Comparison of ENCODE assay signal across 22 cellular contexts in genomic region chrX:29530520-29530919, GRCh38.
DNase-seq lines count a peak whose midpoint lies in the region; ATAC-seq, FAIRE-seq and TF ChIP-seq lines count a peak whose summit lies in the region.
"Had no signal": no experiment of that assay in that cellular context is flagged by ENCODE, and none has a peak within 500 bp of the region (broad histone marks: within the 10 kb centered on the region; RNA-seq: fewer than 3 reads in every experiment).

No MANE protein-coding gene starts in this region.

- H3K9me3 ChIP-seq in A549: no peaks in the 10 kb centered on the region
- H3K9me3 ChIP-seq: left lung, thoracic aorta had no signal

- 0 out of 3 replicates have a peak overlapping the region, but pooled peaks have one; percentile 5 for H3K4me2 ChIP-seq in A549

- ATAC-seq in A549 (no peak; a peak in 1 of 6 replicates), sciatic nerve (no peak)
- ATAC-seq in activated naive CD4-positive, alpha-beta T cell treated with anti-CD3 and anti-CD28 coated beads, Interleukin-2, amount 50 U/mL, for 72 hours: no peak
- ATAC-seq: left lung; stimulated activated effector memory CD8-positive, alpha-beta T cell treated with anti-CD3 and anti-CD28 coated beads, Interleukin-12 subunit alpha, Interleukin-12 subunit beta, amount 100 ng/mL, for 72 hours had no signal

- FAIRE-seq in A549 (lab: Jason Lieb, UNC): no peak
- FAIRE-seq in GM12891 (lab: Jason Lieb, UNC): peak; percentile 81
- FAIRE-seq: A204.1 had no signal

- no peak for TF ChIP-seq CTCF in A549 (IDR thresholded peaks at IDR 0.05)
- no peak for TF ChIP-seq CTCF in fibroblast of the aortic adventitia (IDR thresholded peaks at IDR 0.05; ENCODE audit: insufficient read depth, low read length)

- intact Hi-C loops in sciatic nerve (cut with DNase I): no loop called here

- CTCF ChIA-PET in A549 (lab: Yijun Ruan, JAX): no interaction called here

- WGBS in A549 (ENCODE audit: missing lambda C conversion rate): 75% methylated on average over 3 of the region's 3 CpGs

- no peak for TF ChIP-seq RAD21 in A549 (conservative IDR thresholded peaks at IDR 0.05 in 1 of 2, IDR thresholded peaks at IDR 0.05 in 1 of 2)

- H3K27ac Mint-ChIP-seq in activated naive CD4-positive, alpha-beta T cell treated with anti-CD3 and anti-CD28 coated beads, Interleukin-2, amount 50 U/mL, for 72 hours: no peak overlapping the region
- H3K27ac Mint-ChIP-seq: CD8-positive, alpha-beta memory T cell; H9; stimulated activated effector memory CD8-positive, alpha-beta T cell treated with anti-CD3 and anti-CD28 coated beads, Interleukin-12 subunit alpha, Interleukin-12 subunit beta, amount 100 ng/mL, for 72 hours had no signal

- TF ChIP-seq POLR2A in A549 (IDR thresholded peaks at IDR 0.05; ENCODE audit: low read length): no peak
- no peak for TF ChIP-seq POLR2A in GM12891 (IDR thresholded peaks at IDR 0.05; ENCODE audit: low read depth, low read length)

- no peak for TF ChIP-seq EP300 in A549 (IDR thresholded peaks at IDR 0.05)

- H3K36me3 Mint-ChIP-seq in activated naive CD4-positive, alpha-beta T cell treated with anti-CD3 and anti-CD28 coated beads, Interleukin-2, amount 50 U/mL, for 72 hours: no peaks in the 10 kb centered on the region
- H3K36me3 Mint-ChIP-seq: CD8-positive, alpha-beta memory T cell; stimulated activated effector memory CD8-positive, alpha-beta T cell treated with anti-CD3 and anti-CD28 coated beads, Interleukin-12 subunit alpha, Interleukin-12 subunit beta, amount 100 ng/mL, for 72 hours had no signal

- H3K27ac ChIP-seq in A549: peak overlapping the region; percentile 17 to 44; a peak in 3 of 6 replicates
- H3K27ac ChIP-seq: left lung, thoracic aorta had no signal

- POLR2A ChIA-PET in A549 (lab: Yijun Ruan, JAX): no interaction called here

- H3K4me1 ChIP-seq in A549: peaks cover 18% of the 10 kb centered on the region
- H3K4me1 ChIP-seq: left lung had no signal

- peaks cover 0 to 4% of the 10 kb centered on the region in 2 donors for H3K9me3 Mint-ChIP-seq in activated naive CD4-positive, alpha-beta T cell treated with anti-CD3 and anti-CD28 coated beads, Interleukin-2, amount 50 U/mL, for 72 hours

- H3K4me3 ChIP-seq in A549 (no peak overlapping the region), fibroblast of the aortic adventitia (ENCODE audit: low read depth, low read length) (no peak overlapping the region)
- H3K4me3 ChIP-seq: left lung, thoracic aorta had no signal

- DNase-seq in A549 (ENCODE audit: low read depth in 1 of 2, low spot score in 1 of 2): peak in 1 of 2 experiments; percentile 10
- no peak for DNase-seq in GM12891 (ENCODE audit: insufficient read length, low spot score)
- peak; percentile 6 for DNase-seq in amniotic stem cell (lab: John Stamatoyannopoulos, UW)
- peak; percentile 68 for DNase-seq in fibroblast of the aortic adventitia (ENCODE audit: low read depth)
- DNase-seq in activated naive CD4-positive, alpha-beta T cell treated with anti-CD3 and anti-CD28 coated beads, Interleukin-2, amount 50 U/mL, for 72 hours (ENCODE audit: low spot score in 2 of 2): no peak
- DNase-seq in anterior cingulate cortex (lab: John Stamatoyannopoulos, UW): no peak
- no peak for DNase-seq in NCI-H187 (lab: John Stamatoyannopoulos, UW)
- no peak for DNase-seq in sciatic nerve (ENCODE audit: low spot score)
- DNase-seq: activated CD4-positive, alpha-beta T cell treated with anti-CD3 and anti-CD28 coated beads for 4 hours; activated effector memory CD4-positive, alpha-beta T cell treated with anti-CD3 and anti-CD28 coated beads, Interleukin-2, amount 50 U/mL, for 16 hours; CD8-positive, alpha-beta memory T cell; DMS79 treated with DMSO at 0.1 percent for 48 hours; H9; KBM-7; left lung; NCI-H1105 treated with DMSO at 0.1 percent for 48 hours; NCI-H2171; NCI-H82; retina had no signal

TF ChIP-seq in A549, 52 proteins besides CTCF, POLR2A, EP300 and RAD21:
- peak; percentile 29 for TF ChIP-seq MAFK (IDR thresholded peaks at IDR 0.05; ENCODE audit: partially characterized antibody)
- TF ChIP-seq EHF (CRISPR knock-in tag; IDR thresholded peaks at IDR 0.05): no peak

TF ChIP-seq in GM12891, 5 proteins besides CTCF, POLR2A, EP300 and RAD21:
- TF ChIP-seq SPI1 (IDR thresholded peaks at IDR 0.05; ENCODE audit: low read depth, low read length) (no peak), PAX5 (IDR thresholded peaks at IDR 0.05; ENCODE audit: insufficient read depth, low read length, severe bottlenecking) (no peak), POU2F2 (IDR thresholded peaks at IDR 0.05; ENCODE audit: low read depth, low read length) (no peak), TAF1 (IDR thresholded peaks at IDR 0.05; ENCODE audit: low read depth, low read length) (no peak), POLR2AphosphoS5 (IDR thresholded peaks at IDR 0.05; ENCODE audit: low read depth, low read length) (no peak)
TF ChIP-seq in GM12891: peak in this region for 0.

Comparison
In these comparisons a context has a peak if more than half of its experiments do, and no peak if none do; other contexts are left out.
1. DNase-seq: peak in amniotic stem cell (single experiment) and fibroblast of the aortic adventitia (single experiment); none in GM12891 (single experiment), activated naive CD4-positive, alpha-beta T cell treated with anti-CD3 and anti-CD28 coated beads, Interleukin-2, amount 50 U/mL, for 72 hours (0 of 2), anterior cingulate cortex (0 of 58), NCI-H187 (0 of 2) and sciatic nerve (single experiment).